8 cellular contexts compared by ENCODE assay signal in the genomic region with DNA sequence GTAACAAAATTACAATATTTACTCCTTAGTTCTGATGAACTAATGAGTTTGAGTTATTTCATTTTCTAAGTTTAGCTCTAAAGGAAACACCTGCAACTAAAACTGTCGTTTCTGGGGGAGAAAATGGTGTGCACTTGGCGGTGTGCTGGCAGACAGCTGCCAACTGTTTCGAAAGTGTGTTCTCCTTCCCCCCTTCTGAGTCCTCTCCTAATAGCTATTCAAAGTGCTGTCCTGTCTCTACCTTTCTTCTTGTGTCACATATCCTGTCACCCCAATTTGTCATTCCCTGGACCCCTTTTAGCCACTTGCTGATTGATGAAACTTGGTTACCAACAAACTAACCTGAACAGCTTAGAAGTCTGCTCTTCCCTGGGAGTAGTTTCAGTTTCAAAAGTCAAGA. TPM values are rescaled to one million over a fixed set of nuclear protein-coding genes. Genes with fewer than 3 reads are reported as not detected.
DNase-seq lines count a peak whose midpoint lies in the region; ATAC-seq and TF ChIP-seq lines count a peak whose summit lies in the region.

No MANE protein-coding gene starts in this region.

- H3K9me3 Mint-ChIP-seq in activated naive CD4-positive, alpha-beta T cell treated with anti-CD3 and anti-CD28 coated beads, Interleukin-2, amount 50 U/mL, for 72 hours, result peaks cover 0 to 2% of the 10 kb centered on the region in 2 donors
- no peaks in the 10 kb centered on the region for H3K9me3 Mint-ChIP-seq in Calu3 (ENCODE audit: low read depth, unreplicated experiment)

- H3K9me3 ChIP-seq in right cardiac atrium (ENCODE audit: control insufficient read depth, low read length), result no peaks in the 10 kb centered on the region
- no peaks in the 10 kb centered on the region for H3K9me3 ChIP-seq in uterus

- WGBS in right cardiac atrium, result 42% methylated on average over 3 of the region's 3 CpGs

- ATAC-seq in right cardiac atrium (no peak), left cardiac atrium (no peak), HG03103 (IDR thresholded peaks at IDR 0.05; ENCODE audit: low read depth, unreplicated experiment) (peak; percentile 40)
- ATAC-seq in activated naive CD4-positive, alpha-beta T cell treated with anti-CD3 and anti-CD28 coated beads, Interleukin-2, amount 50 U/mL, for 72 hours, result no peak

- no TSS peak for BruUV-seq in Calu3 (replicated peaks; lab: Mats Ljungman, UMichigan)

- intact Hi-C loops in right cardiac atrium (cut with DNase I) (no loop called here), left cardiac atrium (cut with DNase I) (no loop called here), uterus (cut with DNase I; ENCODE audit: low total_unique reads) (loop anchor here (10.0 kb wide), 1 partner anchor 393 kb away; the partner anchor contains the start of gene RNGTT), Calu3 (cut with micrococcal nuclease; ENCODE audit: unreplicated experiment) (no loop called here), cardiac septum (cut with DNase I) (loop anchor here (10.0 kb wide), 2 partner anchors 213 to 393 kb away; partner anchors contain the start of genes PM20D2 and RNGTT)

- H3K27me3 ChIP-seq in right cardiac atrium (ENCODE audit: control insufficient read depth, insufficient read depth) (no peaks in the 10 kb centered on the region), uterus (no peaks in the 10 kb centered on the region)

- no peak for TF ChIP-seq POLR2A in uterus (IDR thresholded peaks at IDR 0.05)

- CTCF ChIA-PET in Calu3 (lab: Charles Lee), result no interaction called here

- peak overlapping the region; percentile 77 to 82 for H3K27ac Mint-ChIP-seq in activated naive CD4-positive, alpha-beta T cell treated with anti-CD3 and anti-CD28 coated beads, Interleukin-2, amount 50 U/mL, for 72 hours
- no peak overlapping the region for H3K27ac Mint-ChIP-seq in Calu3 (ENCODE audit: unreplicated experiment)

- H3K4me1 ChIP-seq in right cardiac atrium (ENCODE audit: control insufficient read depth, insufficient read depth, low read length) (no peaks in the 10 kb centered on the region), uterus (peaks cover 0 to 5% of the 10 kb centered on the region in 2 donors)

- TF ChIP-seq CTCF in uterus (IDR thresholded peaks at IDR 0.05), result no peak
- TF ChIP-seq CTCF in Calu3 (IDR thresholded peaks at IDR 0.05; ENCODE audit: unreplicated experiment), result no peak

- no peak overlapping the region for H3K27ac ChIP-seq in right cardiac atrium (ENCODE audit: low read length)
- H3K27ac ChIP-seq in uterus, result peak overlapping the region; percentile 45 to 49

- no peak overlapping the region for H3K4me3 Mint-ChIP-seq in Calu3 (ENCODE audit: low read depth, unreplicated experiment)

- H3K4me1 Mint-ChIP-seq in Calu3 (ENCODE audit: low read depth, unreplicated experiment), result no peaks in the 10 kb centered on the region

- H3K36me3 Mint-ChIP-seq in activated naive CD4-positive, alpha-beta T cell treated with anti-CD3 and anti-CD28 coated beads, Interleukin-2, amount 50 U/mL, for 72 hours, result no peaks in the 10 kb centered on the region
- peaks cover 12% of the 10 kb centered on the region for H3K36me3 Mint-ChIP-seq in Calu3 (ENCODE audit: insufficient read depth, unreplicated experiment)

- H3K4me3 ChIP-seq in right cardiac atrium (ENCODE audit: low read length) (peak overlapping the region; percentile 44), uterus (peak overlapping the region in 1 of 2 donors; percentile 17)

- no peaks in the 10 kb centered on the region for H3K36me3 ChIP-seq in uterus

- DNase-seq in right cardiac atrium (no peak), left cardiac atrium (no peak), uterus (no peak), amniotic stem cell (lab: John Stamatoyannopoulos, UW) (no peak), Calu3 (no peak), cardiac septum (ENCODE audit: low spot score) (no peak)
- DNase-seq in activated naive CD4-positive, alpha-beta T cell treated with anti-CD3 and anti-CD28 coated beads, Interleukin-2, amount 50 U/mL, for 72 hours (ENCODE audit: low spot score in 2 of 2), result peak in 1 of 2 donors; percentile 8

- no peaks in the 10 kb centered on the region for H3K27me3 Mint-ChIP-seq in Calu3 (ENCODE audit: unreplicated experiment)

RNA-seq across cellular contexts. Expression of gene UBE2J1, which starts 4.9 kb away (rescaled TPM):
- 10 to 100 TPM; 13.8 to 23.6 (median 15.9) TPM for total RNA-seq in right cardiac atrium
- 12.0 TPM for polyA plus RNA-seq in right cardiac atrium
- total RNA-seq in left cardiac atrium, result 10 to 100 TPM; 15.6 to 26.1 TPM
- 10 to 100 TPM; 15.2 to 20.5 TPM for total RNA-seq in activated naive CD4-positive, alpha-beta T cell treated with anti-CD3 and anti-CD28 coated beads, Interleukin-2, amount 50 U/mL, for 72 hours
- 10 to 100 TPM; 13.1 to 55.2 (median 41.0) TPM for total RNA-seq in uterus
- 16.6 and 18.7 TPM in 2 replicates for total RNA-seq in Calu3 (2022)
- total RNA-seq in cardiac septum, result 18.0 TPM

RNA-seq across cellular contexts. Expression of gene GABRR2, which starts 42.3 kb away (rescaled TPM):
- total RNA-seq in right cardiac atrium (under 1 TPM; 0.26 to 0.81 (median 0.38) TPM), left cardiac atrium (under 1 TPM; 0.53 to 0.97 TPM), uterus (1 to 10 TPM in 1 of 4 donors, under 1 TPM in 2, not detected in 1; 0.26 to 1.7 (median 0.95) TPM), Calu3 (2022) (0.32 and 0.78 TPM in 2 replicates), cardiac septum (1.7 TPM)
- 0.38 TPM for polyA plus RNA-seq in right cardiac atrium
- under 1 TPM; 0.14 to 0.29 TPM for total RNA-seq in activated naive CD4-positive, alpha-beta T cell treated with anti-CD3 and anti-CD28 coated beads, Interleukin-2, amount 50 U/mL, for 72 hours

RNA-seq across cellular contexts. Expression of gene RRAGD, which starts 54.7 kb away (rescaled TPM):
- total RNA-seq in right cardiac atrium (100 to 1,000 TPM in 3 of 4 donors, 10 to 100 TPM in 1; 92.2 to 154 (median 126) TPM), left cardiac atrium (10 to 100 TPM; 89.5 to 99.6 TPM), uterus (1 to 10 TPM in 3 of 4 donors, under 1 TPM in 1; 0.26 to 6.5 (median 3.6) TPM), Calu3 (2022) (1.3 and 1.7 TPM in 2 replicates), cardiac septum (90.5 TPM)
- polyA plus RNA-seq in right cardiac atrium, result 57.2 TPM
- total RNA-seq in activated naive CD4-positive, alpha-beta T cell treated with anti-CD3 and anti-CD28 coated beads, Interleukin-2, amount 50 U/mL, for 72 hours, result 10 to 100 TPM; 20.2 to 20.5 TPM

Comparison
In these comparisons a context has a peak if more than half of its experiments do, and no peak if none do; other contexts are left out.
1. intact Hi-C loops: an anchor here in uterus (10.0 kb wide) and cardiac septum (10.0 kb wide); none called in right cardiac atrium, left cardiac atrium and Calu3.